ENCODE assay signal across 8 cellular contexts in genomic region chr2:119387381-119388129, GRCh38. TPM values are rescaled to one million over a fixed set of nuclear protein-coding genes. Genes with fewer than 3 reads are reported as not detected.
DNase-seq lines count a peak whose midpoint lies in the region; ATAC-seq and TF ChIP-seq lines count a peak whose summit lies in the region.

No MANE protein-coding gene starts in this region.

- in situ Hi-C loops in GM13976 (cut with MboI; ENCODE audit: low sequenced_read_pairs, unreplicated experiment), result no loop called here

- H3K27me3 ChIP-seq in ACC112 (ENCODE audit: insufficient read depth, low read length), result no peaks in the 10 kb centered on the region
- H3K27me3 ChIP-seq in stomach, result no peaks in the 10 kb centered on the region

- peaks cover 4% of the 10 kb centered on the region for H3K4me1 Mint-ChIP-seq in central memory CD8-positive, alpha-beta T cell

- H3K79me2 ChIP-seq in ACC112 (ENCODE audit: control insufficient read depth, insufficient read depth, low read length, unreplicated experiment), result no peaks in the 10 kb centered on the region

- H3K4me3 ChIP-seq in ACC112 (ENCODE audit: low read depth, low read length) (peak overlapping the region; percentile 49), lower leg skin (ENCODE audit: low read depth, poor library complexity, severe bottlenecking) (no peak overlapping the region), stomach (no peak overlapping the region)

- H3K36me3 ChIP-seq in ACC112 (ENCODE audit: insufficient read depth, low read length), result no peaks in the 10 kb centered on the region
- H3K36me3 ChIP-seq in stomach, result no peaks in the 10 kb centered on the region

- H3K4me1 ChIP-seq in ACC112 (ENCODE audit: control insufficient read depth, insufficient read depth, low read length, unreplicated experiment) (peaks cover 34% of the 10 kb centered on the region), stomach (peaks cover 11 to 37% (median 31%) of the 10 kb centered on the region in 4 donors)

- no peak overlapping the region for H3K4me3 Mint-ChIP-seq in central memory CD8-positive, alpha-beta T cell

- peak overlapping the region; percentile 13 for H3K27ac Mint-ChIP-seq in central memory CD8-positive, alpha-beta T cell (ENCODE audit: low read depth)

- TF ChIP-seq EP300 in stomach (IDR thresholded peaks at IDR 0.05), result no peak

- H3K27ac ChIP-seq in ACC112 (ENCODE audit: low read depth, low read length) (peak overlapping the region; percentile 85), stomach (peak overlapping the region in 4 of 5 donors; percentile 54 to 72 (median 62))

- peak overlapping the region; percentile 46 for H2AFZ ChIP-seq in ACC112 (ENCODE audit: low read length, unreplicated experiment)

- WGBS in lower leg skin, 2 donors, result 14 to 15% methylated on average over 9 of the region's 9 CpGs
- 29 to 42% (median 33%) methylated on average over 9 of the region's 9 CpGs for WGBS in stomach, 5 donors

- DNase-seq in GM13976 (ENCODE audit: low spot score) (peak; percentile 73), NCI-H446 treated with DMSO at 0.1 percent for 48 hours (lab: John Stamatoyannopoulos, UW) (peak; percentile 91), lower leg skin (ENCODE audit: low spot score in 2 of 2) (peak; percentile 88 to 95), stomach (peak; percentile 90), NCI-H524 treated with DMSO at 0.1 percent for 48 hours (lab: John Stamatoyannopoulos, UW) (no peak)
- DNase-seq in central memory CD8-positive, alpha-beta T cell (ENCODE audit: low spot score in 2 of 2), result no peak

- no peak for TF ChIP-seq POLR2A in lower leg skin (IDR thresholded peaks at IDR 0.05)
- no peak for TF ChIP-seq POLR2A in stomach (IDR thresholded peaks at IDR 0.05)

- no peaks in the 10 kb centered on the region for H3K9me3 Mint-ChIP-seq in central memory CD8-positive, alpha-beta T cell

- peaks cover 58% of the 10 kb centered on the region for H3K27me3 Mint-ChIP-seq in central memory CD8-positive, alpha-beta T cell

- no peaks in the 10 kb centered on the region for H3K9me3 ChIP-seq in stomach

- intact Hi-C loops in lower leg skin (cut with DNase I; ENCODE audit: low total_unique reads), result no loop called here
- intact Hi-C loops in stomach (cut with DNase I; ENCODE audit: low total_unique reads), result no loop called here

- ATAC-seq in HG02759 (IDR thresholded peaks at IDR 0.05; ENCODE audit: unreplicated experiment), result peak; percentile 82
- no peak for ATAC-seq in central memory CD8-positive, alpha-beta T cell (replicated peaks; ENCODE audit: extremely low read depth, poor library complexity, severe bottlenecking)

- TF ChIP-seq CTCF in GM13976 (IDR thresholded peaks at IDR 0.05; ENCODE audit: borderline replicate concordance, control extremely low read depth, extremely low read depth, insufficient read depth, missing control alignments) (no peak), lower leg skin (IDR thresholded peaks at IDR 0.05) (no peak), stomach (IDR thresholded peaks at IDR 0.05) (no peak)

- H3K36me3 Mint-ChIP-seq in central memory CD8-positive, alpha-beta T cell (ENCODE audit: insufficient read depth), result peaks cover 2% of the 10 kb centered on the region

RNA-seq across cellular contexts. Expression of gene DBI, which starts 20.8 kb away (rescaled TPM):
- total RNA-seq in lower leg skin (100 to 1,000 TPM; 266 to 369 (median 326) TPM), stomach (10 to 100 TPM; 23.2 to 87.6 (median 44.9) TPM)
- 100 to 1,000 TPM; 448 to 605 (median 546) TPM for polyA plus RNA-seq in stomach

RNA-seq across cellular contexts. Expression of gene C2orf76, which starts 20.9 kb away (rescaled TPM):
- 10 to 100 TPM; 13.3 to 18.3 (median 16.7) TPM for total RNA-seq in lower leg skin
- 10 to 100 TPM in 1 of 5 donors, 1 to 10 TPM in 3, not detected in 1; 6.7 to 15.2 (median 8.3) TPM for total RNA-seq in stomach
- polyA plus RNA-seq in stomach, result 10 to 100 TPM; 20.3 to 30.9 (median 23.8) TPM

RNA-seq across cellular contexts. Expression of gene TMEM37, which starts 44.1 kb away (rescaled TPM):
- total RNA-seq in lower leg skin, result 1 to 10 TPM; 2.8 to 8.7 (median 6.8) TPM
- total RNA-seq in stomach, result 10 to 100 TPM in 3 of 5 donors, 1 to 10 TPM in 1, not detected in 1; 5.7 to 27.8 (median 18.9) TPM
- 10 to 100 TPM in 2 of 3 donors, 1 to 10 TPM in 1; 6.7 to 16.4 (median 12.7) TPM for polyA plus RNA-seq in stomach

Comparison
In these comparisons a context has a peak if more than half of its experiments do, and no peak if none do; other contexts are left out.
1. DNase-seq: peak in GM13976 (single experiment), NCI-H446 treated with DMSO at 0.1 percent for 48 hours (single experiment), lower leg skin (2 of 2) and stomach (single experiment); none in central memory CD8-positive, alpha-beta T cell (0 of 2) and NCI-H524 treated with DMSO at 0.1 percent for 48 hours (single experiment).